Comparison of ENCODE assay signal across 11 cellular contexts in the genomic region with DNA sequence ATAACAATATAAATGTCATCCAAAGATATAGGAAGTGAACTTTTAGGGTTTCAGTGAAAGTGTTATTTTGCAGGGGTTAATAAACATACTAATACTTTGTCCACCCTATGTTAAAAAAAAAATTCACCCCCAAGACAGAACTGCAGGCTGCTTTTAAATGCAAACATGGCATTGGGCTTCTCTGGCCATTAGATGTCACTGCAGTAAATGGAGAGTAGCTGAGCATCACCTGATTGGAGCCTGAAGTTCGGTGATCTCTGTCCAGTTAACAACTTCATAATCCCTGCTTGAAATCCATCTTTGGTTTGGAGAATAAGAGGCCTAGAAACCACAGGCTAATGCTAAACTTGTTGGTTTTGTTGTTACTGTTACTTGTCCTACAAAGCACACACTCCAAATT. TPM values are rescaled to one million over a fixed set of nuclear protein-coding genes. Genes with fewer than 3 reads are reported as not detected.
A peak's percentile ranks its signal among the peaks of the same experiment; 100 is the strongest.
DNase-seq lines count a peak whose midpoint lies in the region; ATAC-seq and TF ChIP-seq lines count a peak whose summit lies in the region.
"Had no signal": no experiment of that assay in that cellular context is flagged by ENCODE, and none has a peak within 500 bp of the region (broad histone marks: within the 10 kb centered on the region; RNA-seq: fewer than 3 reads in every experiment).

No MANE protein-coding gene starts in this region.

- H2AFZ ChIP-seq in GM23338 = no peak overlapping the region

- H3K36me3 ChIP-seq in GM23338 (ENCODE audit: insufficient read depth) = no peaks in the 10 kb centered on the region; the same call in 1 of the 2 replicates

- H3K4me3 Mint-ChIP-seq in GM23338 = no peak overlapping the region
- no peak overlapping the region for H3K4me3 Mint-ChIP-seq in activated CD4-positive, alpha-beta T cell treated with anti-CD3 and anti-CD28 coated beads for 36 hours

- H3F3A ChIP-seq in GM23338 (replicated peaks; ENCODE audit: low read depth) = no peaks in the 10 kb centered on the region

- CTCF ChIA-PET in RWPE1 (lab: Yijun Ruan, JAX) = interaction anchor here (0.7 kb wide), 1 partner anchor 16 kb away, joined by 10 read pairs; no protein-coding TSS in a partner anchor
- CTCF ChIA-PET in activated CD4-positive, alpha-beta T cell treated with anti-CD3 and anti-CD28 coated beads for 36 hours (lab: Charles Lee) = interaction anchor here (0.7 kb wide), 1 partner anchor 29 kb away, joined by 3 read pairs; no protein-coding TSS in a partner anchor

- peaks cover 3% of the 10 kb centered on the region; the same call in 1 of the 2 replicates for H3K4me1 ChIP-seq in GM23338 (ENCODE audit: insufficient read depth)

- H3K27ac ChIP-seq in C4-2B (no peak overlapping the region), GM23338 (ENCODE audit: low read depth) (no peak overlapping the region), RWPE1 (no peak overlapping the region)

- H3K27me3 Mint-ChIP-seq in GM23338 (ENCODE audit: insufficient read depth, low read depth, poor library complexity) = peaks cover 2% of the 10 kb centered on the region
- H3K27me3 Mint-ChIP-seq in activated CD4-positive, alpha-beta T cell treated with anti-CD3 and anti-CD28 coated beads for 36 hours = no peaks in the 10 kb centered on the region

- intact Hi-C loops in activated CD4-positive, alpha-beta T cell treated with anti-CD3 and anti-CD28 coated beads for 36 hours (cut with DNase I, micrococcal nuclease) = no loop called here

- no peaks in the 10 kb centered on the region for H3K9me2 ChIP-seq in GM23338 (ENCODE audit: insufficient read depth)

- no peaks in the 10 kb centered on the region for H3K27me3 ChIP-seq in GM23338 (ENCODE audit: insufficient read depth)

- peaks cover 17% of the 10 kb centered on the region for H3K4me1 Mint-ChIP-seq in GM23338
- no peaks in the 10 kb centered on the region for H3K4me1 Mint-ChIP-seq in activated CD4-positive, alpha-beta T cell treated with anti-CD3 and anti-CD28 coated beads for 36 hours

- TF ChIP-seq CTCF in C4-2B (conservative IDR thresholded peaks at IDR 0.05) = peak; percentile 49
- TF ChIP-seq CTCF in GM23338 (conservative IDR thresholded peaks at IDR 0.05; ENCODE audit: low read depth in 2 of 2) = peak; percentile 26 to 60; a peak in 3 of 4 replicates
- peak; percentile 32; the same call in 1 of the 2 replicates for TF ChIP-seq CTCF in RWPE1 (conservative IDR thresholded peaks at IDR 0.05; ENCODE audit: low read depth)

- H3K27ac Mint-ChIP-seq in GM23338 = no peak overlapping the region
- H3K27ac Mint-ChIP-seq in activated CD4-positive, alpha-beta T cell treated with anti-CD3 and anti-CD28 coated beads for 36 hours = no peak overlapping the region
- H3K27ac Mint-ChIP-seq: activated naive CD4-positive, alpha-beta T cell treated with anti-CD3 and anti-CD28 coated beads, Interleukin-2, amount 50 U/mL, for 72 hours had no signal

- H3K4me3 ChIP-seq in GM23338 = no peak overlapping the region
- H3K4me3 ChIP-seq: smooth muscle cell had no signal

- no peaks in the 10 kb centered on the region for H3K9me3 Mint-ChIP-seq in GM23338
- H3K9me3 Mint-ChIP-seq in activated CD4-positive, alpha-beta T cell treated with anti-CD3 and anti-CD28 coated beads for 36 hours (ENCODE audit: low read depth) = no peaks in the 10 kb centered on the region
- H3K9me3 Mint-ChIP-seq: activated naive CD4-positive, alpha-beta T cell treated with anti-CD3 and anti-CD28 coated beads, Interleukin-2, amount 50 U/mL, for 72 hours had no signal

- POLR2A ChIA-PET in RWPE1 (lab: Yijun Ruan, JAX; ENCODE audit: low non-redundant PET) = no interaction called here
- POLR2A ChIA-PET in activated CD4-positive, alpha-beta T cell treated with anti-CD3 and anti-CD28 coated beads for 36 hours (lab: Charles Lee) = no interaction called here

- peak; percentile 61 for ATAC-seq in GM23338
- ATAC-seq in activated CD4-positive, alpha-beta T cell treated with anti-CD3 and anti-CD28 coated beads for 36 hours = no peak
- ATAC-seq: activated naive CD4-positive, alpha-beta T cell treated with anti-CD3 and anti-CD28 coated beads, Interleukin-2, amount 50 U/mL, for 72 hours; esophagus mucosa had no signal

- no peaks in the 10 kb centered on the region for H3K36me3 Mint-ChIP-seq in GM23338 (ENCODE audit: low read depth)
- H3K36me3 Mint-ChIP-seq in activated CD4-positive, alpha-beta T cell treated with anti-CD3 and anti-CD28 coated beads for 36 hours (ENCODE audit: low read depth) = no peaks in the 10 kb centered on the region
- H3K36me3 Mint-ChIP-seq: activated naive CD4-positive, alpha-beta T cell treated with anti-CD3 and anti-CD28 coated beads, Interleukin-2, amount 50 U/mL, for 72 hours had no signal

- H4K20me1 ChIP-seq in GM23338 (replicated peaks; ENCODE audit: insufficient read depth) = no peaks in the 10 kb centered on the region

- DNase-seq in GM23338 (ENCODE audit: low spot score) (no peak), RWPE1 (ENCODE audit: low spot score) (no peak), iris pigment epithelial cell (ENCODE audit: low read depth) (peak; percentile 25), NCI-H2196 treated with DMSO at 0.1 percent for 48 hours (lab: John Stamatoyannopoulos, UW; ENCODE audit: unreplicated experiment) (no peak), NCI-H526 treated with DMSO at 0.1 percent for 48 hours (lab: John Stamatoyannopoulos, UW) (no peak), NCI-H1930 (lab: John Stamatoyannopoulos, UW) (no peak)
- DNase-seq in activated CD4-positive, alpha-beta T cell treated with anti-CD3 and anti-CD28 coated beads for 36 hours = no peak

- no peak overlapping the region for H3K4me2 ChIP-seq in GM23338
- H3K4me2 ChIP-seq: smooth muscle cell had no signal

- H3K79me2 ChIP-seq in GM23338 (replicated peaks; ENCODE audit: insufficient read depth) = no peaks in the 10 kb centered on the region

TF ChIP-seq in GM23338, 12 proteins besides CTCF, POLR2A, EP300 and RAD21:
- TF ChIP-seq POLR2AphosphoS5 (IDR thresholded peaks at IDR 0.05; ENCODE audit: low read depth) (no peak), JUNB (IDR thresholded peaks at IDR 0.05; ENCODE audit: unreplicated experiment) (no peak), REST (IDR thresholded peaks at IDR 0.05; ENCODE audit: unreplicated experiment) (no peak), ZNF114 (CRISPR knock-in tag; IDR thresholded peaks at IDR 0.05) (no peak), EZH2 (IDR thresholded peaks at IDR 0.05; ENCODE audit: low read depth, unreplicated experiment) (no peak), NANOG (IDR thresholded peaks at IDR 0.05; ENCODE audit: borderline replicate concordance) (no peak), ZNF331 (CRISPR knock-in tag; IDR thresholded peaks at IDR 0.05; ENCODE audit: low read depth) (no peak)

RNA-seq across cellular contexts. Expression of gene SLC25A43, which starts 18.7 kb away (rescaled TPM):
- 8.9 and 12.7 TPM in 2 replicates for total RNA-seq in GM23338 (2014; rRNA removed; shearing (Covaris generic))
- polyA plus RNA-seq in GM23338 (2016; fragmentation: Nextera tagmentation; extraction: Ambion mirVana) = 7.1 and 8.7 TPM in 2 replicates
- total RNA-seq in activated CD4-positive, alpha-beta T cell treated with anti-CD3 and anti-CD28 coated beads for 36 hours = 1 to 10 TPM; 3.6 to 4.8 TPM

RNA-seq across cellular contexts. Expression of gene SLC25A5, which starts 50.4 kb away (rescaled TPM):
- total RNA-seq in GM23338 (2014; rRNA removed; shearing (Covaris generic)) = 379 and 451 TPM in 2 replicates
- 325 and 348 TPM in 2 replicates for polyA plus RNA-seq in GM23338 (2016; fragmentation: Nextera tagmentation; extraction: Ambion mirVana)
- total RNA-seq in activated CD4-positive, alpha-beta T cell treated with anti-CD3 and anti-CD28 coated beads for 36 hours = 100 to 1,000 TPM; 593 to 674 TPM
